Comparison of ENCODE assay signal across 9 cellular contexts in genomic region chr1:226649780-226650179, GRCh38.
A peak's percentile ranks its signal among the peaks of the same experiment; 100 is the strongest.
DNase-seq lines count a peak whose midpoint lies in the region; ATAC-seq and TF ChIP-seq lines count a peak whose summit lies in the region.
"Had no signal": no experiment of that assay in that cellular context is flagged by ENCODE, and none has a peak within 500 bp of the region (broad histone marks: within the 10 kb centered on the region; RNA-seq: fewer than 3 reads in every experiment).

No MANE protein-coding gene starts in this region.

- H4K8ac ChIP-seq in IMR-90 (ENCODE audit: low read depth in 2 of 2, low read length in 2 of 2) = no peak overlapping the region

- DNase-seq in NCI-H748 (lab: John Stamatoyannopoulos, UW; ENCODE audit: unreplicated experiment) (peak; percentile 13), NCI-H748 treated with DMSO at 0.1 percent for 48 hours (lab: John Stamatoyannopoulos, UW) (no peak), IMR-90 (peak; percentile 43), T1000 (lab: John Stamatoyannopoulos, UW) (no peak), SHP77 (lab: John Stamatoyannopoulos, UW) (no peak), NCI-H187 treated with DMSO at 0.1 percent for 48 hours (lab: John Stamatoyannopoulos, UW) (no peak)
- no peak for DNase-seq in activated naive CD8-positive, alpha-beta T cell treated with anti-CD3 and anti-CD28 coated beads, Interleukin-2, amount 50 U/mL, for 24 hours
- DNase-seq in naive thymus-derived CD8-positive, alpha-beta T cell = peak in 6 of 10 donors; percentile 43 to 70 (median 61)

- H3K9me3 ChIP-seq in IMR-90 (ENCODE audit: control insufficient read depth, insufficient read depth, low read length) = no peaks in the 10 kb centered on the region

- dilution Hi-C loops in IMR-90 (cut with HindIII; ENCODE audit: low sequenced_read_pairs, unreplicated experiment) = no loop called here

- peaks cover 7% of the 10 kb centered on the region for H3K36me3 ChIP-seq in IMR-90 (ENCODE audit: control insufficient read depth, insufficient read depth, low read length)

- no peak overlapping the region for H2BK120ac ChIP-seq in IMR-90 (ENCODE audit: low read depth, low read length)

- POLR2A ChIA-PET in IMR-90 (lab: Charles Lee; ENCODE audit: unreplicated experiment) = no interaction called here
- POLR2A ChIA-PET in naive thymus-derived CD8-positive, alpha-beta T cell (lab: Charles Lee) = interaction anchor here (0.7 to 26.5 kb wide), 6 partner anchors 24 to 90 kb away, joined by 3 to 613 read pairs (median 4); no protein-coding TSS in a partner anchor

- H2AFZ ChIP-seq in IMR-90 (replicated peaks; ENCODE audit: low read length, poor library complexity) = no peak overlapping the region

- H3K18ac ChIP-seq in IMR-90 (ENCODE audit: low read depth, low read length) = no peak overlapping the region

- H2BK15ac ChIP-seq in IMR-90 (ENCODE audit: low read depth, low read length) = no peak overlapping the region

- BruUV-seq in IMR-90 (replicated peaks; lab: Mats Ljungman, UMichigan) = no TSS peak

- peak overlapping the region; percentile 68 for H3K27ac Mint-ChIP-seq in activated naive CD8-positive, alpha-beta T cell treated with anti-CD3 and anti-CD28 coated beads, Interleukin-2, amount 50 U/mL, for 24 hours
- H3K27ac Mint-ChIP-seq in naive thymus-derived CD8-positive, alpha-beta T cell = peak overlapping the region in 2 of 10 donors; percentile 82 to 92

- peak; percentile 29 for TF ChIP-seq CTCF in IMR-90 (conservative IDR thresholded peaks at IDR 0.05; ENCODE audit: low read depth, low read length)

- no peak overlapping the region for H2BK20ac ChIP-seq in IMR-90 (ENCODE audit: low read depth, low read length)

- no peaks in the 10 kb centered on the region for H3K79me1 ChIP-seq in IMR-90 (ENCODE audit: low read depth in 1 of 2, low read length in 2 of 2)

- no peaks in the 10 kb centered on the region for H4K20me1 ChIP-seq in IMR-90 (ENCODE audit: insufficient read depth, low read length)

- no peak overlapping the region for H2AK5ac ChIP-seq in IMR-90 (ENCODE audit: low read depth, low read length)

- ATAC-seq in IMR-90 (ENCODE audit: low read depth) = no peak
- ATAC-seq in activated naive CD8-positive, alpha-beta T cell treated with anti-CD3 and anti-CD28 coated beads, Interleukin-2, amount 50 U/mL, for 24 hours = no peak
- no peak for ATAC-seq in naive thymus-derived CD8-positive, alpha-beta T cell

- no CpG with 5 or more reads among the region's 7 CpGs for WGBS in IMR-90 (ENCODE audit: extremely low coverage in 2 of 2, insufficient read length in 1 of 2), 2 experiments

- H4K5ac ChIP-seq in IMR-90 (ENCODE audit: low read depth, low read length) = no peak overlapping the region

- H3K14ac ChIP-seq in IMR-90 (replicated peaks; ENCODE audit: low read depth, low read length) = no peak overlapping the region

- CTCF ChIA-PET in IMR-90 (lab: Yijun Ruan, JAX) = interaction anchor here (0.6 to 1.0 kb wide), 2 partner anchors 12 to 91 kb away, joined by 4 read pairs; no protein-coding TSS in a partner anchor

- H3K4me3 Mint-ChIP-seq in activated naive CD8-positive, alpha-beta T cell treated with anti-CD3 and anti-CD28 coated beads, Interleukin-2, amount 50 U/mL, for 24 hours = no peak overlapping the region
- peak overlapping the region in 7 of 10 donors; percentile 31 to 79 (median 50) for H3K4me3 Mint-ChIP-seq in naive thymus-derived CD8-positive, alpha-beta T cell

- no peak overlapping the region for H4K91ac ChIP-seq in IMR-90 (ENCODE audit: insufficient read depth, low read depth, low read length)

- in situ Hi-C loops in IMR-90 (cut with MboI; ENCODE audit: low sequenced_read_pairs) = no loop called here

- no peaks in the 10 kb centered on the region for H3K27me3 ChIP-seq in IMR-90 (ENCODE audit: control insufficient read depth, insufficient read depth, low read length)

- H3K9me3 Mint-ChIP-seq in activated naive CD8-positive, alpha-beta T cell treated with anti-CD3 and anti-CD28 coated beads, Interleukin-2, amount 50 U/mL, for 24 hours = no peaks in the 10 kb centered on the region
- no peaks in the 10 kb centered on the region for H3K9me3 Mint-ChIP-seq in naive thymus-derived CD8-positive, alpha-beta T cell

- intact Hi-C loops in IMR-90 (cut with micrococcal nuclease) = no loop called here

- H2BK5ac ChIP-seq in IMR-90 (ENCODE audit: low read depth, low read length, poor library complexity, severe bottlenecking) = no peak overlapping the region

- peaks cover 15% of the 10 kb centered on the region for H3K9me1 ChIP-seq in IMR-90 (ENCODE audit: insufficient read depth, low read length)

- no peak overlapping the region for H3K56ac ChIP-seq in IMR-90 (ENCODE audit: extremely low read depth, insufficient read depth, low read length)

- H3K4me3 ChIP-seq in IMR-90 (ENCODE audit: insufficient read depth, low read depth, low read length) = no peak overlapping the region

- no peak overlapping the region for H3K4me2 ChIP-seq in IMR-90 (ENCODE audit: low read depth, low read length)
- H3K4me2 ChIP-seq: KMS-11 had no signal

- peaks cover 55% of the 10 kb centered on the region for H3K4me1 Mint-ChIP-seq in activated naive CD8-positive, alpha-beta T cell treated with anti-CD3 and anti-CD28 coated beads, Interleukin-2, amount 50 U/mL, for 24 hours
- H3K4me1 Mint-ChIP-seq in naive thymus-derived CD8-positive, alpha-beta T cell = peaks cover 40 to 47% (median 42%) of the 10 kb centered on the region in 4 donors

- TF ChIP-seq RAD21 in IMR-90 (IDR thresholded peaks at IDR 0.05; ENCODE audit: low read length) = peak; percentile 34; the same call in 1 of the 2 replicates

- no peak for TF ChIP-seq POLR2A in IMR-90 (IDR thresholded peaks at IDR 0.05; ENCODE audit: low read depth, low read length)

- H2AK9ac ChIP-seq in IMR-90 (replicated peaks; ENCODE audit: low read depth, low read length, poor library complexity) = no peak overlapping the region

- no peak overlapping the region for H3K27ac ChIP-seq in IMR-90 (ENCODE audit: insufficient read depth, low read length)
- H3K27ac ChIP-seq: KMS-11 had no signal

- H3K4me1 ChIP-seq in IMR-90 (ENCODE audit: control insufficient read depth, insufficient read depth, low read length) = peaks cover 21% of the 10 kb centered on the region

- peaks cover 22% of the 10 kb centered on the region for H3K36me3 Mint-ChIP-seq in activated naive CD8-positive, alpha-beta T cell treated with anti-CD3 and anti-CD28 coated beads, Interleukin-2, amount 50 U/mL, for 24 hours (ENCODE audit: low read depth)
- H3K36me3 Mint-ChIP-seq in naive thymus-derived CD8-positive, alpha-beta T cell = peaks cover 5 to 46% (median 8%) of the 10 kb centered on the region in 3 donors

- H3K4ac ChIP-seq in IMR-90 (ENCODE audit: low read depth, low read length) = no peak overlapping the region

- H3K9ac ChIP-seq in IMR-90 (ENCODE audit: low read depth, low read length) = no peak overlapping the region
- H3K9ac ChIP-seq: KMS-11 had no signal

- H3K27me3 Mint-ChIP-seq in activated naive CD8-positive, alpha-beta T cell treated with anti-CD3 and anti-CD28 coated beads, Interleukin-2, amount 50 U/mL, for 24 hours = no peaks in the 10 kb centered on the region
- H3K27me3 Mint-ChIP-seq in naive thymus-derived CD8-positive, alpha-beta T cell = no peaks in the 10 kb centered on the region

- no peak overlapping the region for H3K23ac ChIP-seq in IMR-90 (ENCODE audit: low read depth, low read length)

TF ChIP-seq in IMR-90, 13 proteins besides CTCF, POLR2A, EP300 and RAD21:
- TF ChIP-seq FOS (IDR thresholded peaks at IDR 0.05; ENCODE audit: low read depth, low read length) (no peak), MAZ (IDR thresholded peaks at IDR 0.05; ENCODE audit: borderline replicate concordance, low read depth, low read length) (no peak)

Comparison
In these comparisons a context has a peak if more than half of its experiments do, and no peak if none do; other contexts are left out.
1. DNase-seq: peak in NCI-H748 (single experiment), IMR-90 (single experiment) and naive thymus-derived CD8-positive, alpha-beta T cell (6 of 10); none in NCI-H748 treated with DMSO at 0.1 percent for 48 hours (single experiment), activated naive CD8-positive, alpha-beta T cell treated with anti-CD3 and anti-CD28 coated beads, Interleukin-2, amount 50 U/mL, for 24 hours (single experiment), T1000 (single experiment), SHP77 (0 of 2) and NCI-H187 treated with DMSO at 0.1 percent for 48 hours (single experiment).